In the genomic region with DNA sequence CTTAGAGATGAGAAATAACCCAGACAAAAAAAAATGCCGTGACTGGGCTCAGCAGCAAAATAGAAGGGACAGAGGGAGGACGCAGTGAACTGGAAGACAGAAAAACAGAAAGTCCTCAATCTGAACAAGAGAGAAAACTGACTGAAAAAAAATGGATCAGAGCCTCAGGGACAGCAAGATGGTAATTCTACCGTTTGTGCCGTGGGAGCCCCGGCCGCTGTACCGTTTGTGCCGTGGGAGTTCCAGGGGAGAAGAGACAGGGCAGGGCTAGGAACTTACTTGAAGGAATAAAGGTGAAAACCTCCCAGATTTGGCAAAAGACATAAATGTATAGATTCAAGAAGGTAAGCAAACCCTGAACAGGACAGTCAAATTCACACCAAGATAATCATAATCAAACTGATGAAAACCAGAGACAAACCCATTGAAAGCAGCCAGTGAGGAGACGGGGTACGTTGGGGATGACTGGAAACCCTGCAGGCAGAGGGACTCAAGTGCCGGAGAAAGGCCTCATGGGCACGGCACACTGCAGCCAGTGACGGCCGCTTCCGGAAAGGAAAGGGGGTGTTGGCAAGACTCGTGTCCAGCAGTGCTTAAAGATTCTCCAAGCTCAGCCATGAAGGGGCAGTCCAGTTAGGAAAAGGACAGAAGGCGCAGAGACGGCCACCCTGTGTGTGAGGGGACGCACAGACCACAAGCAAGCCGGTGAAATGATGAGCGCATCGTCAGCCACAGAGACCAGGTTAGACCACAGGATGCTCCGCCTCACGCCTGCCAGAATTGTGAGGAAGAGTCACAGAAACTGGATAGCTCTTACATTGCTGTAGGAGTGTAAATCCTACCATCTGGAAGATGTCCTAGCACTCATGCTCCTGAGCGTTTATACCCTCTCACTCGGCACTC, we compare ENCODE assay signal across 13 cellular contexts. TPM values are rescaled to one million over a fixed set of nuclear protein-coding genes. Genes with fewer than 3 reads are reported as not detected.
DNase-seq lines count a peak whose midpoint lies in the region; ATAC-seq and TF ChIP-seq lines count a peak whose summit lies in the region.
"Had no signal": no experiment of that assay in that cellular context is flagged by ENCODE, and none has a peak within 500 bp of the region (broad histone marks: within the 10 kb centered on the region; RNA-seq: fewer than 3 reads in every experiment).

No MANE protein-coding gene starts in this region.

- peak overlapping the region; percentile 8 for H3K27ac Mint-ChIP-seq in CD8-positive, alpha-beta T cell
- H3K27ac Mint-ChIP-seq: nephron had no signal

- peaks cover 55% of the 10 kb centered on the region for H3K36me3 Mint-ChIP-seq in CD8-positive, alpha-beta T cell

- no peak for ATAC-seq in CD8-positive, alpha-beta T cell
- ATAC-seq in GM19395 (IDR thresholded peaks at IDR 0.05; ENCODE audit: unreplicated experiment) (peak; percentile 72), HG02852 (IDR thresholded peaks at IDR 0.05; ENCODE audit: unreplicated experiment) (peak; percentile 39), HG03521 (IDR thresholded peaks at IDR 0.05; ENCODE audit: unreplicated experiment) (peak; percentile 14), right lobe of liver (no peak)
- ATAC-seq: stimulated activated naive CD8-positive, alpha-beta T cell treated with anti-CD3 and anti-CD28 coated beads, Interleukin-15, Interleukin-2, amounts not matched to agents 100 U/mL and 50 U/mL, for 24 hours had no signal

- H3K27me3 Mint-ChIP-seq in CD8-positive, alpha-beta T cell (ENCODE audit: low read depth) = no peaks in the 10 kb centered on the region

- H3K4me1 Mint-ChIP-seq in CD8-positive, alpha-beta T cell (ENCODE audit: low read depth) = peaks cover 2% of the 10 kb centered on the region
- H3K4me1 Mint-ChIP-seq: nephron had no signal

- no peak overlapping the region for H3K27ac ChIP-seq in CD8-positive, alpha-beta T cell (ENCODE audit: low read depth, low read length)
- no peak overlapping the region for H3K27ac ChIP-seq in right lobe of liver

- peaks cover 19% of the 10 kb centered on the region for H3K36me3 ChIP-seq in CD8-positive, alpha-beta T cell (ENCODE audit: insufficient read depth, low read length)
- H3K36me3 ChIP-seq in right lobe of liver = peaks cover 0 to 10% (median 3%) of the 10 kb centered on the region in 4 donors

- POLR2A ChIA-PET in CD8-positive, alpha-beta T cell (lab: Charles Lee) = no interaction called here

- H3K27me3 ChIP-seq in CD8-positive, alpha-beta T cell (ENCODE audit: insufficient read depth, low read length) = no peaks in the 10 kb centered on the region
- no peaks in the 10 kb centered on the region for H3K27me3 ChIP-seq in right lobe of liver

- no peak overlapping the region for H3K4me3 Mint-ChIP-seq in CD8-positive, alpha-beta T cell
- H3K4me3 Mint-ChIP-seq: nephron had no signal

- intact Hi-C loops in CD8-positive, alpha-beta T cell (cut with DNase I, micrococcal nuclease) = no loop called here
- intact Hi-C loops in right lobe of liver (cut with DNase I) = no loop called here

- no peaks in the 10 kb centered on the region for H3K9me3 ChIP-seq in CD8-positive, alpha-beta T cell (ENCODE audit: low read length)
- no peaks in the 10 kb centered on the region for H3K9me3 ChIP-seq in right lobe of liver

- WGBS in right lobe of liver (ENCODE audit: insufficient coverage, low coverage, low lambda C conversion rate, missing lambda C conversion rate) = 85% methylated on average over 18 of the region's 26 CpGs

- no peak for TF ChIP-seq POLR2A in right lobe of liver (IDR thresholded peaks at IDR 0.05)

- no peak for TF ChIP-seq CTCF in CD8-positive, alpha-beta T cell (IDR thresholded peaks at IDR 0.05)
- TF ChIP-seq CTCF in right lobe of liver (IDR thresholded peaks at IDR 0.05) = no peak

- H3K9me3 Mint-ChIP-seq in CD8-positive, alpha-beta T cell = no peaks in the 10 kb centered on the region
- H3K9me3 Mint-ChIP-seq: nephron had no signal

- no peak overlapping the region for H3K4me3 ChIP-seq in CD8-positive, alpha-beta T cell (ENCODE audit: low read depth, low read length)
- no peak overlapping the region for H3K4me3 ChIP-seq in right lobe of liver

- DNase-seq in CD8-positive, alpha-beta T cell = no peak
- DNase-seq in NCI-H146 treated with DMSO at 0.1 percent for 48 hours (lab: John Stamatoyannopoulos, UW; ENCODE audit: unreplicated experiment) (no peak), NCI-H2171 (lab: John Stamatoyannopoulos, UW) (no peak), SIG-M5 treated with dmso at 0.1 percent for 504 hours (lab: John Stamatoyannopoulos, UW; ENCODE audit: unreplicated experiment) (no peak), right lobe of liver (no peak)
- DNase-seq: activated CD4-positive, alpha-beta T cell treated with anti-CD3 and anti-CD28 coated beads for 48 hours; activated naive CD4-positive, alpha-beta T cell treated with anti-CD3 and anti-CD28 coated beads, Interleukin-2, amount 50 U/mL, for 16 hours; kidney; stimulated activated naive CD8-positive, alpha-beta T cell treated with anti-CD3 and anti-CD28 coated beads, Interleukin-15, Interleukin-2, amounts not matched to agents 100 U/mL and 50 U/mL, for 24 hours had no signal

- CTCF ChIA-PET in CD8-positive, alpha-beta T cell (lab: Charles Lee) = interaction anchor here (0.6 kb wide), 1 partner anchor 353 kb away, joined by 3 read pairs; no protein-coding TSS in a partner anchor

- H3K4me1 ChIP-seq in CD8-positive, alpha-beta T cell (ENCODE audit: insufficient read depth, low read length) = no peaks in the 10 kb centered on the region
- H3K4me1 ChIP-seq in right lobe of liver = no peaks in the 10 kb centered on the region

RNA-seq across cellular contexts. Expression of gene NFATC1, which starts 40.0 kb away (rescaled TPM):
- total RNA-seq in CD8-positive, alpha-beta T cell = 10 to 100 TPM; 91.1 to 93.7 TPM
- 1 to 10 TPM in 5 of 6 experiments, under 1 TPM in 1; 1.00 to 4.3 (median 2.9) TPM for total RNA-seq in right lobe of liver

Comparison
In these comparisons a context has a peak if more than half of its experiments do, and no peak if none do; other contexts are left out.
1. ATAC-seq: peak in GM19395 (single experiment), HG02852 (single experiment) and HG03521 (single experiment); none in CD8-positive, alpha-beta T cell (single experiment) and right lobe of liver (0 of 4).
2. RNA of gene NFATC1, which starts 40.0 kb away (total RNA-seq): 91.1 to 93.7 TPM in CD8-positive, alpha-beta T cell; 1.00 to 4.3 TPM in right lobe of liver; every median in the first group is over 10 times any median in the second.